In genomic region chr12:974281-974862, GRCh38 we compare ENCODE assay signal across 21 cellular contexts.
"Had no signal": no experiment of that assay in that cellular context is flagged by ENCODE, and none has a peak within 500 bp of the region (broad histone marks: within the 10 kb centered on the region; RNA-seq: fewer than 3 reads in every experiment).

No MANE protein-coding gene starts in this region.

- DNase-seq: Kasumi-1, MM.1S, NCI-H1105, NCI-H1417, NCI-H1436 treated with DMSO at 0.1 percent for 48 hours, NCI-H1694, NCI-H187 treated with DMSO at 0.1 percent for 48 hours, NCI-H2029 treated with DMSO at 0.1 percent for 48 hours, NCI-H2171 treated with DMSO at 0.1 percent for 48 hours, NCI-H524, NCI-H526 treated with DMSO at 0.1 percent for 48 hours, NCI-H748 treated with DMSO at 0.1 percent for 48 hours, Right ventricle myocardium superior, RPMI8226, SIG-M5 had no signal

- H3K36me3 Mint-ChIP-seq: IgD-negative memory B cell had no signal

- H3K27ac ChIP-seq: HL-60, KMS-11, SJSA1, SK-N-MC had no signal

- H3K27me3 Mint-ChIP-seq: IgD-negative memory B cell had no signal

- H3K4me3 Mint-ChIP-seq: IgD-negative memory B cell had no signal

- H3K4me1 ChIP-seq: SJSA1 had no signal

- H3K27ac Mint-ChIP-seq: IgD-negative memory B cell had no signal

- H3K27me3 ChIP-seq: SJSA1 had no signal

- ATAC-seq: K562 had no signal

- H3K4me2 ChIP-seq: KMS-11 had no signal

- H3K9me3 ChIP-seq: SJSA1 had no signal

- H3K9ac ChIP-seq: KMS-11 had no signal

- H3K4me3 ChIP-seq: K562, SJSA1, SK-N-MC had no signal

- H3K36me3 ChIP-seq: SJSA1 had no signal
